15 cellular contexts compared by ENCODE assay signal in genomic region chr1:168708698-168709406, GRCh38. TPM values are rescaled to one million over a fixed set of nuclear protein-coding genes. Genes with fewer than 3 reads are reported as not detected.
DNase-seq lines count a peak whose midpoint lies in the region; ATAC-seq and TF ChIP-seq lines count a peak whose summit lies in the region.
"Had no signal": no experiment of that assay in that cellular context is flagged by ENCODE, and none has a peak within 500 bp of the region (broad histone marks: within the 10 kb centered on the region; RNA-seq: fewer than 3 reads in every experiment).

No MANE protein-coding gene starts in this region.

- peaks cover 7 to 31% of the 10 kb centered on the region in 2 experiments for H3K4me1 ChIP-seq in SK-N-SH (ENCODE audit: control insufficient read depth in 1 of 2, insufficient read depth in 2 of 2, low read depth in 1 of 2, low read length in 1 of 2)
- peaks cover 0 to 14% of the 10 kb centered on the region in 2 donors for H3K4me1 ChIP-seq in right atrium auricular region
- H3K4me1 ChIP-seq in rectal smooth muscle tissue (ENCODE audit: control insufficient read depth, insufficient read depth, low read length), result peaks cover 20% of the 10 kb centered on the region
- peaks cover 0 to 4% of the 10 kb centered on the region in 2 donors for H3K4me1 ChIP-seq in ascending aorta

- CTCF ChIA-PET in SK-N-SH (lab: Yijun Ruan, JAX), result interaction anchor here (0.7 to 1.1 kb wide), 3 partner anchors 13 to 639 kb away, joined by 3 to 4 read pairs (median 3); no protein-coding TSS in a partner anchor

- POLR2A ChIA-PET in SK-N-SH (lab: Yijun Ruan, JAX), result interaction anchor here (0.6 kb wide), 1 partner anchor 95 kb away, joined by 5 read pairs; no protein-coding TSS in a partner anchor

- H3F3A ChIP-seq in SK-N-SH (replicated peaks; ENCODE audit: insufficient read depth), result peaks cover 26% of the 10 kb centered on the region

- H3K4me3 ChIP-seq in SK-N-SH (ENCODE audit: low read depth in 2 of 2, low read length in 1 of 2), result peak overlapping the region; percentile 8 to 40; a peak in 2 of 4 replicates
- H3K4me3 ChIP-seq in right atrium auricular region, result peak overlapping the region in 1 of 2 donors; percentile 1
- no peak overlapping the region for H3K4me3 ChIP-seq in rectal smooth muscle tissue (ENCODE audit: low read length)
- H3K4me3 ChIP-seq in ascending aorta, result peak overlapping the region in 1 of 2 donors; percentile 27
- H3K4me3 ChIP-seq: thyroid gland had no signal

- H3K36me3 ChIP-seq in SK-N-SH (replicated peaks in 1 of 2; ENCODE audit: control insufficient read depth in 1 of 2, insufficient read depth in 2 of 2, low read length in 1 of 2), result no peaks in the 10 kb centered on the region
- no peaks in the 10 kb centered on the region for H3K36me3 ChIP-seq in right atrium auricular region
- no peaks in the 10 kb centered on the region for H3K36me3 ChIP-seq in rectal smooth muscle tissue (ENCODE audit: control insufficient read depth, insufficient read depth, low read length)
- no peaks in the 10 kb centered on the region for H3K36me3 ChIP-seq in ascending aorta
- H3K36me3 ChIP-seq: thyroid gland had no signal

- DNase-seq in COLO829 (ENCODE audit: low spot score) (peak; percentile 35), SK-N-SH (peak; percentile 36), right atrium auricular region (ENCODE audit: low spot score) (no peak), ascending aorta (ENCODE audit: low spot score in 2 of 2) (no peak)
- DNase-seq: activated CD4-positive, alpha-beta T cell treated with anti-CD3 and anti-CD28 coated beads, Interleukin-2, amount 10 ng/mL, durations not matched to agents 7 days and 5 days; KBM-7; naive thymus-derived CD8-positive, alpha-beta T cell; NCI-H1417 treated with DMSO at 0.1 percent for 48 hours; NCI-H510A treated with DMSO at 0.1 percent for 48 hours; stimulated activated CD4-positive, alpha-beta T cell treated with anti-CD3 and anti-CD28 coated beads, Interleukin-12 subunit alpha, Interleukin-12 subunit beta, amount 100 ng/mL, for 4 hours; thyroid gland had no signal

- peak; percentile 9 to 85; a peak in 3 of 4 replicates for TF ChIP-seq EP300 in SK-N-SH (IDR thresholded peaks at IDR 0.05; ENCODE audit: borderline replicate concordance in 1 of 2, low read depth in 1 of 2, low read length in 1 of 2)

- H3K4me2 ChIP-seq in SK-N-SH, result peak overlapping the region; percentile 72

- H3K27ac ChIP-seq in SK-N-SH (ENCODE audit: low read depth in 2 of 2, low read length in 1 of 2), result peak overlapping the region; percentile 99
- peak overlapping the region; percentile 29 to 79 for H3K27ac ChIP-seq in right atrium auricular region
- H3K27ac ChIP-seq in rectal smooth muscle tissue (ENCODE audit: low read depth, low read length), result peak overlapping the region; percentile 77
- H3K27ac ChIP-seq in ascending aorta, result no peak overlapping the region

- peak overlapping the region; percentile 78; the same call in 1 of the 2 replicates for H3K9ac ChIP-seq in SK-N-SH
- no peak overlapping the region for H3K9ac ChIP-seq in rectal smooth muscle tissue (ENCODE audit: low read length)

- H3K9me3 ChIP-seq in SK-N-SH (no peaks in the 10 kb centered on the region), right atrium auricular region (no peaks in the 10 kb centered on the region), ascending aorta (no peaks in the 10 kb centered on the region)
- H3K9me3 ChIP-seq: thyroid gland had no signal

- H3K79me2 ChIP-seq in SK-N-SH (ENCODE audit: insufficient read depth), result no peaks in the 10 kb centered on the region

- H4K20me1 ChIP-seq in SK-N-SH (ENCODE audit: insufficient read depth), result no peaks in the 10 kb centered on the region

- no peak for TF ChIP-seq CTCF in SK-N-SH (IDR thresholded peaks at IDR 0.05)
- no peak for TF ChIP-seq CTCF in right atrium auricular region (IDR thresholded peaks at IDR 0.05)
- no peak for TF ChIP-seq CTCF in ascending aorta (IDR thresholded peaks at IDR 0.05)

- 0 out of 2 replicates have a peak overlapping the region, but pooled peaks have one; percentile 12 for H2AFZ ChIP-seq in SK-N-SH (ENCODE audit: low read depth)

- H3K9me2 ChIP-seq in SK-N-SH, result no peaks in the 10 kb centered on the region

- ATAC-seq in GM21737 (IDR thresholded peaks at IDR 0.05; ENCODE audit: unreplicated experiment) (no peak), HG03039 (IDR thresholded peaks at IDR 0.05; ENCODE audit: unreplicated experiment) (no peak), GM18519 (IDR thresholded peaks at IDR 0.05; ENCODE audit: low FRiP score, unreplicated experiment) (no peak)
- ATAC-seq: naive thymus-derived CD8-positive, alpha-beta T cell had no signal

- no peak; the same call in none of the 2 replicates for TF ChIP-seq RAD21 in SK-N-SH (IDR thresholded peaks at IDR 0.05; ENCODE audit: low read length)

- WGBS in SK-N-SH (ENCODE audit: low lambda C conversion rate), result 16% methylated on average over 1 of the region's 1 CpG

- H3K27me3 ChIP-seq in SK-N-SH (ENCODE audit: insufficient read depth) (no peaks in the 10 kb centered on the region), right atrium auricular region (no peaks in the 10 kb centered on the region), rectal smooth muscle tissue (ENCODE audit: control insufficient read depth, insufficient read depth, low read length) (no peaks in the 10 kb centered on the region), ascending aorta (no peaks in the 10 kb centered on the region)
- H3K27me3 ChIP-seq: thyroid gland had no signal

- intact Hi-C loops in ascending aorta (cut with DNase I), result no loop called here

TF ChIP-seq in SK-N-SH, 30 proteins besides CTCF, POLR2A, EP300 and RAD21 (continues in another document):
- TF ChIP-seq NRF1 (IDR thresholded peaks at IDR 0.05; ENCODE audit: low read depth, low read length) (no peak), REST (IDR thresholded peaks at IDR 0.05; ENCODE audit: low read depth, low read length) (no peak), ZBTB33 (IDR thresholded peaks at IDR 0.05; ENCODE audit: borderline replicate concordance, low read depth) (peak; percentile 65), FOXM1 (IDR thresholded peaks at IDR 0.05; ENCODE audit: low read depth) (peak; percentile 72; the same call in 1 of the 2 replicates), RXRA (IDR thresholded peaks at IDR 0.05; ENCODE audit: borderline replicate concordance, low read depth) (peak; percentile 42; the same call in 1 of the 2 replicates), ELF1 (IDR thresholded peaks at IDR 0.05) (no peak), FOSL2 (IDR thresholded peaks at IDR 0.05; ENCODE audit: borderline replicate concordance, low read depth) (peak; percentile 48; the same call in 1 of the 2 replicates), GATA2 (CRISPR knock-in tag; IDR thresholded peaks at IDR 0.05) (no peak; the same call in 1 of the 2 replicates), CHD2 (IDR thresholded peaks at IDR 0.05; ENCODE audit: low read length, partially characterized antibody) (no peak), SIN3A (IDR thresholded peaks at IDR 0.05; ENCODE audit: borderline replicate concordance, low read depth, low read length) (0 out of 2 replicates have a peak, but pooled peaks have one; percentile 64)

RNA-seq across cellular contexts. Expression of gene DPT, which starts 20.2 kb away (rescaled TPM):
- polyA plus RNA-seq in SK-N-SH (2012; rRNA removed), result 0.05 and 0.32 TPM in 2 replicates
- polyA plus RNA-seq in SK-N-SH (2012; cell fraction: cytosol; rRNA removed), result 0.27 and 0.38 TPM in 2 replicates
- 0.08 and 0.16 TPM in 2 replicates for polyA plus RNA-seq in SK-N-SH (2012; cell fraction: nucleus; rRNA removed)
- 10 to 100 TPM; 52.2 to 71.3 TPM for total RNA-seq in right atrium auricular region
- total RNA-seq in ascending aorta, result 12.3 TPM
- total RNA-seq: activated CD4-positive, alpha-beta T cell treated with anti-CD3 and anti-CD28 coated beads, Interleukin-2, amount 10 ng/mL, durations not matched to agents 7 days and 5 days; naive thymus-derived CD8-positive, alpha-beta T cell had no signal
- polyA plus RNA-seq: naive thymus-derived CD8-positive, alpha-beta T cell had no signal

Comparison
In these comparisons a context has a peak if more than half of its experiments do, and no peak if none do; other contexts are left out.
1. DNase-seq: peak in COLO829 (single experiment) and SK-N-SH (single experiment); none in right atrium auricular region (single experiment) and ascending aorta (0 of 2).
2. H3K27ac ChIP-seq: peak in SK-N-SH (2 of 2), right atrium auricular region (2 of 2) and rectal smooth muscle tissue (single experiment); none in ascending aorta (0 of 2).